8 cellular contexts compared by ENCODE assay signal in the genomic region with DNA sequence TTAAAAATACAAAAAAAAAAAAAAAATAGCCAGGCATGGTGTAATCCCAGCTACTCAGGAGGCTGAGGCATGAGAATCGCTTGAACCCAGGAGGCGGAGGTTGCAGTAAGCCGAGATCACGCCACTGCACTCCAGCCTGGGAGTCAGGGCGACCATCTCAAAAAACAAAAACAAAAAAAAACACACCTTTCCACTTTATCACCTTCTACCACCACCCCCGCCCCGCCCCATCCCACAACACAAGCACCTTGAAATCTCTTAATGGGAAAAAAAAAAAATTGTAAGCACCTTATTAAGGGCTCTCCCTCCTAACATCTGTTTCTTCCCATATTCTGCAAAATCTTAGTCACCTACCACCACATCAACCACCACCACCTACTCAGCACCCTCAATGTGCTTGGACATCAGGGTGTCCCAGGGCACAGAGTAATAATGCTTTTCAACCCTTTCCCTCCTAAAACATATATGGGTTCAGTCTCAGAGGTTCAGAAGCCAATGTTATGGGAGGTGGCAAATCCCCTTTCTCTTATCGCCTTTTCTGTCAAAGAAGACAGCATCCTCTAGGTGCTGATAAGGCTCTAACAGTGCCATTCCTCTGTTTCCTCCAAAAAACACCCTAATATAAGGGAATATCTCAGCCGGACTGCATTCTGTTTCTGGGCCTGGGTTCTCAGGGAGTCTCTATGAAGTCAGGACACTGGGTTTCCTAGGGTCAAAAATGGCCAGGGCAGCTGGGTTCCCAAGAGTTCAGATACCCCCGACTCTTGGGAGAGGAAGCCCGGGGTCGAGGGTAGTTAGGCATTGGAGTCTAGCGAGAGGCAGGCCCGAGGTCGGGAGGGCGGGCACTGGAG. TPM values are rescaled to one million over a fixed set of nuclear protein-coding genes. Genes with fewer than 3 reads are reported as not detected.
DNase-seq lines count a peak whose midpoint lies in the region; ATAC-seq and TF ChIP-seq lines count a peak whose summit lies in the region.

No MANE protein-coding gene starts in this region.

- peaks cover 24% of the 10 kb centered on the region for H3K4me1 ChIP-seq in CD4-positive, CD25-positive, alpha-beta regulatory T cell (ENCODE audit: control insufficient read depth, insufficient read depth, low read length, poor library complexity, severe bottlenecking)
- H3K4me1 ChIP-seq in liver (ENCODE audit: control insufficient read depth in 4 of 4, insufficient read depth in 4 of 4, low read length in 3 of 4) (peaks cover 4 to 24% (median 20%) of the 10 kb centered on the region in 4 donors), upper lobe of left lung (peaks cover 12 to 32% (median 17%) of the 10 kb centered on the region in 4 donors)

- H3K36me3 Mint-ChIP-seq in CD4-positive, CD25-positive, alpha-beta regulatory T cell: no peaks in the 10 kb centered on the region
- peaks cover 4% of the 10 kb centered on the region for H3K36me3 Mint-ChIP-seq in activated naive CD8-positive, alpha-beta T cell treated with anti-CD3 and anti-CD28 coated beads, Interleukin-2, amount 10 ng/mL, durations not matched to agents 7 days and 5 days

- H3K27me3 Mint-ChIP-seq in CD4-positive, CD25-positive, alpha-beta regulatory T cell: peaks cover 5% of the 10 kb centered on the region
- H3K27me3 Mint-ChIP-seq in activated naive CD8-positive, alpha-beta T cell treated with anti-CD3 and anti-CD28 coated beads, Interleukin-2, amount 10 ng/mL, durations not matched to agents 7 days and 5 days: no peaks in the 10 kb centered on the region

- TF ChIP-seq POLR2A in upper lobe of left lung (IDR thresholded peaks at IDR 0.05): no peak

- no peak for TF ChIP-seq CTCF in liver (IDR thresholded peaks at IDR 0.05; ENCODE audit: low read depth, low read length, missing input control)
- no peak for TF ChIP-seq CTCF in upper lobe of left lung (IDR thresholded peaks at IDR 0.05)

- H3K9me3 Mint-ChIP-seq in CD4-positive, CD25-positive, alpha-beta regulatory T cell: no peaks in the 10 kb centered on the region
- no peaks in the 10 kb centered on the region for H3K9me3 Mint-ChIP-seq in activated naive CD8-positive, alpha-beta T cell treated with anti-CD3 and anti-CD28 coated beads, Interleukin-2, amount 10 ng/mL, durations not matched to agents 7 days and 5 days

- H3K9me3 ChIP-seq in CD4-positive, CD25-positive, alpha-beta regulatory T cell (ENCODE audit: control insufficient read depth in 2 of 2, low read length in 2 of 2): no peaks in the 10 kb centered on the region
- no peaks in the 10 kb centered on the region for H3K9me3 ChIP-seq in liver (ENCODE audit: control insufficient read depth in 4 of 4, low read length in 3 of 4)
- no peaks in the 10 kb centered on the region for H3K9me3 ChIP-seq in upper lobe of left lung

- no peak for TF ChIP-seq EP300 in upper lobe of left lung (IDR thresholded peaks at IDR 0.05)

- peaks cover 12% of the 10 kb centered on the region for H3K36me3 ChIP-seq in CD4-positive, CD25-positive, alpha-beta regulatory T cell (ENCODE audit: control insufficient read depth, insufficient read depth, low read length)
- peaks cover 0 to 12% (median 4%) of the 10 kb centered on the region in 4 donors for H3K36me3 ChIP-seq in liver (ENCODE audit: control insufficient read depth in 4 of 4, insufficient read depth in 3 of 4, low read depth in 1 of 4, low read length in 3 of 4)
- H3K36me3 ChIP-seq in upper lobe of left lung: peaks cover 0 to 26% (median 21%) of the 10 kb centered on the region in 4 donors

- H3K27ac Mint-ChIP-seq in CD4-positive, CD25-positive, alpha-beta regulatory T cell: peak overlapping the region; percentile 91 to 92 (median 91)
- peak overlapping the region; percentile 91 for H3K27ac Mint-ChIP-seq in activated naive CD8-positive, alpha-beta T cell treated with anti-CD3 and anti-CD28 coated beads, Interleukin-2, amount 10 ng/mL, durations not matched to agents 7 days and 5 days

- POLR2A ChIA-PET in activated naive CD8-positive, alpha-beta T cell treated with anti-CD3 and anti-CD28 coated beads, Interleukin-2, amount 10 ng/mL, durations not matched to agents 7 days and 5 days (lab: Charles Lee): interaction anchor here (0.7 to 8.4 kb wide), 22 partner anchors 9 to 250 kb away, joined by 3 to 187 read pairs (median 5); a partner anchor contains a TSS

- H3K27me3 ChIP-seq in CD4-positive, CD25-positive, alpha-beta regulatory T cell (ENCODE audit: control insufficient read depth, insufficient read depth, low read length): no peaks in the 10 kb centered on the region
- H3K27me3 ChIP-seq in liver (ENCODE audit: control insufficient read depth in 4 of 4, insufficient read depth in 4 of 4, low read length in 3 of 4): no peaks in the 10 kb centered on the region
- no peaks in the 10 kb centered on the region for H3K27me3 ChIP-seq in upper lobe of left lung

- peak overlapping the region; percentile 94 for H3K4me3 ChIP-seq in CD4-positive, CD25-positive, alpha-beta regulatory T cell (ENCODE audit: low read depth, low read length)
- H3K4me3 ChIP-seq in liver (ENCODE audit: low read depth in 1 of 3, low read length in 3 of 3): peak overlapping the region; percentile 75 to 89 (median 80)
- peak overlapping the region; percentile 79 to 97 (median 90) for H3K4me3 ChIP-seq in upper lobe of left lung

- peak in 2 of 3 donors; percentile 28 to 29 for DNase-seq in CD4-positive, CD25-positive, alpha-beta regulatory T cell
- no peak for DNase-seq in activated naive CD8-positive, alpha-beta T cell treated with anti-CD3 and anti-CD28 coated beads, Interleukin-2, amount 10 ng/mL, durations not matched to agents 7 days and 5 days
- no peak for DNase-seq in upper lobe of left lung
- no peak for DNase-seq in CD1c-positive myeloid dendritic cell (ENCODE audit: extremely low spot score)
- no peak for DNase-seq in NCI-H1092 (lab: John Stamatoyannopoulos, UW)
- DNase-seq in iPS-NIHi11 (ENCODE audit: low spot score): no peak

- WGBS in liver: 36% methylated on average over 16 of the region's 16 CpGs
- 31 to 56% methylated on average over 10 to 16 of the region's 16 CpGs for WGBS in upper lobe of left lung, 2 donors

- TF ChIP-seq RAD21 in liver (IDR thresholded peaks at IDR 0.05): no peak

- H3K4me3 Mint-ChIP-seq in CD4-positive, CD25-positive, alpha-beta regulatory T cell: peak overlapping the region; percentile 91 to 97 (median 93)
- H3K4me3 Mint-ChIP-seq in activated naive CD8-positive, alpha-beta T cell treated with anti-CD3 and anti-CD28 coated beads, Interleukin-2, amount 10 ng/mL, durations not matched to agents 7 days and 5 days: peak overlapping the region; percentile 94

- H3K4me1 Mint-ChIP-seq in CD4-positive, CD25-positive, alpha-beta regulatory T cell: peaks cover 6 to 32% (median 18%) of the 10 kb centered on the region in 4 donors
- peaks cover 17% of the 10 kb centered on the region for H3K4me1 Mint-ChIP-seq in activated naive CD8-positive, alpha-beta T cell treated with anti-CD3 and anti-CD28 coated beads, Interleukin-2, amount 10 ng/mL, durations not matched to agents 7 days and 5 days

- no peak for ATAC-seq in CD4-positive, CD25-positive, alpha-beta regulatory T cell (ENCODE audit: low read depth in 2 of 2)
- ATAC-seq in HG02943 (IDR thresholded peaks at IDR 0.05; ENCODE audit: low read depth, unreplicated experiment): peak; percentile 24
- ATAC-seq in activated naive CD8-positive, alpha-beta T cell treated with anti-CD3 and anti-CD28 coated beads, Interleukin-2, amount 10 ng/mL, durations not matched to agents 7 days and 5 days (ENCODE audit: low read depth): no peak
- no peak for ATAC-seq in upper lobe of left lung (ENCODE audit: low FRiP score in 2 of 2)

- H3K27ac ChIP-seq in CD4-positive, CD25-positive, alpha-beta regulatory T cell (ENCODE audit: insufficient read depth, low read length, poor library complexity, severe bottlenecking): peak overlapping the region; percentile 89
- peak overlapping the region; percentile 90 to 92 for H3K27ac ChIP-seq in liver (ENCODE audit: low read depth in 1 of 2, low read length in 2 of 2)
- H3K27ac ChIP-seq in upper lobe of left lung: peak overlapping the region; percentile 88 to 97 (median 95)

- peak overlapping the region; percentile 51 to 96 for H3K9ac ChIP-seq in liver (ENCODE audit: low read depth in 1 of 2, low read length in 2 of 2)

RNA-seq across cellular contexts. Expression of a gene that starts 0.7 kb away (rescaled TPM):
- total RNA-seq in CD4-positive, CD25-positive, alpha-beta regulatory T cell: 11.7 TPM
- polyA plus RNA-seq in CD4-positive, CD25-positive, alpha-beta regulatory T cell: 10 to 100 TPM; 33.2 to 49.9 (median 39.2) TPM
- total RNA-seq in activated naive CD8-positive, alpha-beta T cell treated with anti-CD3 and anti-CD28 coated beads, Interleukin-2, amount 10 ng/mL, durations not matched to agents 7 days and 5 days: 10 to 100 TPM; 30.1 to 30.2 TPM
- total RNA-seq in liver (10 to 100 TPM; 12.7 to 17.5 TPM), upper lobe of left lung (10 to 100 TPM in 5 of 6 donors, 1 to 10 TPM in 1; 9.5 to 31.5 (median 19.8) TPM)
- polyA plus RNA-seq in liver: 10 to 100 TPM in 1 of 2 donors, 1 to 10 TPM in 1; 6.5 to 14.6 TPM

RNA-seq across cellular contexts. Expression of a gene that starts 6.0 kb away (rescaled TPM):
- 169 TPM for total RNA-seq in CD4-positive, CD25-positive, alpha-beta regulatory T cell
- 100 to 1,000 TPM; 128 to 138 (median 135) TPM for polyA plus RNA-seq in CD4-positive, CD25-positive, alpha-beta regulatory T cell
- total RNA-seq in activated naive CD8-positive, alpha-beta T cell treated with anti-CD3 and anti-CD28 coated beads, Interleukin-2, amount 10 ng/mL, durations not matched to agents 7 days and 5 days: 100 to 1,000 TPM; 291 to 300 TPM
- 100 to 1,000 TPM; 130 to 209 TPM for total RNA-seq in liver
- 100 to 1,000 TPM in 1 of 2 donors, 10 to 100 TPM in 1; 45.2 to 166 TPM for polyA plus RNA-seq in liver
- 100 to 1,000 TPM in 4 of 6 donors, 10 to 100 TPM in 2; 82.3 to 240 (median 138) TPM for total RNA-seq in upper lobe of left lung

RNA-seq across cellular contexts. Expression of a gene that starts 12.6 kb away (rescaled TPM):
- 30.5 TPM for total RNA-seq in CD4-positive, CD25-positive, alpha-beta regulatory T cell
- polyA plus RNA-seq in CD4-positive, CD25-positive, alpha-beta regulatory T cell: 100 to 1,000 TPM; 118 to 149 (median 137) TPM
- total RNA-seq in activated naive CD8-positive, alpha-beta T cell treated with anti-CD3 and anti-CD28 coated beads, Interleukin-2, amount 10 ng/mL, durations not matched to agents 7 days and 5 days: 100 to 1,000 TPM in 1 of 2 experiments, 10 to 100 TPM in 1; 99.9 to 104 TPM
- total RNA-seq in liver (10 to 100 TPM; 16.5 to 17.7 TPM), upper lobe of left lung (10 to 100 TPM; 16.8 to 42.0 (median 30.6) TPM)
- polyA plus RNA-seq in liver: 10 to 100 TPM; 43.8 to 49.9 TPM

RNA-seq across cellular contexts. Expression of a gene that starts 12.7 kb away (rescaled TPM):
- total RNA-seq in CD4-positive, CD25-positive, alpha-beta regulatory T cell: 12.3 TPM
- polyA plus RNA-seq in CD4-positive, CD25-positive, alpha-beta regulatory T cell: 1 to 10 TPM; 1.9 to 3.8 (median 2.7) TPM
- total RNA-seq in activated naive CD8-positive, alpha-beta T cell treated with anti-CD3 and anti-CD28 coated beads, Interleukin-2, amount 10 ng/mL, durations not matched to agents 7 days and 5 days: 10 to 100 TPM; 23.3 to 27.3 TPM
- total RNA-seq in liver: 1 to 10 TPM; 1.8 to 2.5 TPM
- 1 to 10 TPM; 2.1 to 2.4 TPM for polyA plus RNA-seq in liver
- total RNA-seq in upper lobe of left lung: 10 to 100 TPM in 3 of 6 donors, 1 to 10 TPM in 3; 5.7 to 16.0 (median 10.0) TPM

RNA-seq across cellular contexts. Expression of a gene that starts 19.1 kb away (rescaled TPM):
- total RNA-seq in CD4-positive, CD25-positive, alpha-beta regulatory T cell: 3.5 TPM
- 10 to 100 TPM; 11.0 to 13.9 (median 12.2) TPM for polyA plus RNA-seq in CD4-positive, CD25-positive, alpha-beta regulatory T cell
- total RNA-seq in activated naive CD8-positive, alpha-beta T cell treated with anti-CD3 and anti-CD28 coated beads, Interleukin-2, amount 10 ng/mL, durations not matched to agents 7 days and 5 days: 1 to 10 TPM; 6.7 to 6.8 TPM
- total RNA-seq in liver (1 to 10 TPM; 2.9 to 6.3 TPM), upper lobe of left lung (10 to 100 TPM in 1 of 6 donors, 1 to 10 TPM in 5; 5.0 to 12.6 (median 6.7) TPM)
- 10 to 100 TPM in 1 of 2 donors, 1 to 10 TPM in 1; 7.0 to 12.2 TPM for polyA plus RNA-seq in liver

Comparison
In these comparisons a context has a peak if more than half of its experiments do, and no peak if none do; other contexts are left out.
1. DNase-seq: peak in CD4-positive, CD25-positive, alpha-beta regulatory T cell (2 of 3); none in activated naive CD8-positive, alpha-beta T cell treated with anti-CD3 and anti-CD28 coated beads, Interleukin-2, amount 10 ng/mL, durations not matched to agents 7 days and 5 days (single experiment), upper lobe of left lung (0 of 2), CD1c-positive myeloid dendritic cell (single experiment), NCI-H1092 (single experiment) and iPS-NIHi11 (single experiment).
2. Peak in every context shown above with its lines, with median percentiles within 50 percentile points of each other: H3K27ac ChIP-seq and H3K4me3 ChIP-seq.